In genomic region chr16:31458835-31459721, GRCh38 we compare ENCODE assay signal across 1 cellular context.
TF ChIP-seq lines count a peak whose summit lies in the region.

A gene with protein sequence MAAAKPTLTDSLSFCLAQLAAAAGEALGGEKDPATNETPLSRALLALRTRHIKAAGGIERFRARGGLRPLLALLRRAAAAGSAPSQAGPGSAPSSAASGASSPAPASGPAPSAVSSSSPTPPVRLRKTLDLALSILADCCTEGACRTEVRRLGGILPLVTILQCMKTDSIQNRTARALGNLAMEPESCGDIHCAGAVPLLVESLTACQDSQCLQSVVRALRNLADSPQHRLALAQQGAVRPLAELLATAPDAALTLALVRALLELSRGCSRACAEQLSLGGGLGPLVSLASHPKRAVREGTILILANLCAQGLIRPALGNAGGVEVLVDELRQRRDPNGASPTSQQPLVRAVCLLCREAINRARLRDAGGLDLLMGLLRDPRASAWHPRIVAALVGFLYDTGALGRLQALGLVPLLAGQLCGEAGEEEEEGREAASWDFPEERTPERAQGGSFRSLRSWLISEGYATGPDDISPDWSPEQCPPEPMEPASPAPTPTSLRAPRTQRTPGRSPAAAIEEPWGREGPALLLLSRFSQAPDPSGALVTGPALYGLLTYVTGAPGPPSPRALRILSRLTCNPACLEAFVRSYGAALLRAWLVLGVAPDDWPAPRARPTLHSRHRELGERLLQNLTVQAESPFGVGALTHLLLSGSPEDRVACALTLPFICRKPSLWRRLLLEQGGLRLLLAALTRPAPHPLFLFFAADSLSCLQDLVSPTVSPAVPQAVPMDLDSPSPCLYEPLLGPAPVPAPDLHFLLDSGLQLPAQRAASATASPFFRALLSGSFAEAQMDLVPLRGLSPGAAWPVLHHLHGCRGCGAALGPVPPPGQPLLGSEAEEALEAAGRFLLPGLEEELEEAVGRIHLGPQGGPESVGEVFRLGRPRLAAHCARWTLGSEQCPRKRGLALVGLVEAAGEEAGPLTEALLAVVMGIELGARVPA (plus strand): TSS chr16:31459501. CDS start chr16:31459525, 24 bp downstream.

TF ChIP-seq in K562, 482 proteins besides CTCF, POLR2A, EP300 and RAD21 (continued from another document and continues in another):
- TF ChIP-seq KDM4B (IDR thresholded peaks at IDR 0.05; ENCODE audit: borderline replicate concordance in 2 of 2, low read depth in 1 of 2) (0 out of 4 replicates have a peak, but pooled peaks of 1 of the 2 experiments have one; percentile 11), ZNF583 (CRISPR knock-in tag; IDR thresholded peaks at IDR 0.05) (peak; percentile 86), ZNF431 (CRISPR knock-in tag; IDR thresholded peaks at IDR 0.05) (no peak), FOXJ2 (tag; IDR thresholded peaks at IDR 0.05) (peak; percentile 48), RBM39 (optimal IDR thresholded peaks at IDR 0.05; ENCODE audit: low read depth, low read length) (no peak), USF2 (CRISPR knock-in tag; IDR thresholded peaks at IDR 0.05) (no peak), SAFB2 (IDR thresholded peaks at IDR 0.05; ENCODE audit: borderline replicate concordance, low read depth, low read length, severe bottlenecking) (no peak), FOS (IDR thresholded peaks at IDR 0.05; ENCODE audit: extremely low read depth, insufficient read length) (no peak), SNIP1 (IDR thresholded peaks at IDR 0.05; ENCODE audit: low read depth) (no peak; the same call in 1 of the 2 replicates), NFIC (IDR thresholded peaks at IDR 0.05) (peak; percentile 40; the same call in 1 of the 2 replicates), ARID2 (IDR thresholded peaks at IDR 0.05) (peak; percentile 54; the same call in 1 of the 2 replicates), ZNF121 (CRISPR knock-in tag; conservative IDR thresholded peaks at IDR 0.05) (no peak), ZKSCAN8 (CRISPR knock-in tag; IDR thresholded peaks at IDR 0.05) (no peak), RNF219 (CRISPR knock-in tag; IDR thresholded peaks at IDR 0.05) (no peak), HMG20A (CRISPR knock-in tag; conservative IDR thresholded peaks at IDR 0.05) (no peak), NELFE (IDR thresholded peaks at IDR 0.05; ENCODE audit: insufficient read depth, insufficient read length) (no peak), PHF20 (IDR thresholded peaks at IDR 0.05; ENCODE audit: partially characterized antibody) (peak; percentile 91), RFX1 (IDR thresholded peaks at IDR 0.05) (no peak), NUFIP1 (IDR thresholded peaks at IDR 0.05; ENCODE audit: partially characterized antibody) (no peak), ZNF311 (CRISPR knock-in tag; IDR thresholded peaks at IDR 0.05) (0 out of 2 replicates have a peak, but pooled peaks have one; percentile 15), MLLT1 (IDR thresholded peaks at IDR 0.05) (peak in 1 of 2 experiments; percentile 22; a peak in 1 of 4 replicates), E2F3 (CRISPR knock-in tag; IDR thresholded peaks at IDR 0.05) (peak; percentile 45; the same call in 1 of the 2 replicates), TSC22D4 (tag; IDR thresholded peaks at IDR 0.05) (no peak), RCOR1 (IDR thresholded peaks at IDR 0.05; ENCODE audit: borderline replicate concordance in 1 of 2, low read depth in 2 of 2, low read length in 2 of 2) (no peak; a peak in 1 of 4 replicates), ZNF668 (CRISPR knock-in tag; IDR thresholded peaks at IDR 0.05) (0 out of 2 replicates have a peak, but pooled peaks have one; percentile 41), CCNT2 (IDR thresholded peaks at IDR 0.05; ENCODE audit: borderline replicate concordance, extremely low read depth, insufficient read length, low read depth, low read length) (peak; percentile 61), SOX6 (IDR thresholded peaks at IDR 0.05) (peak; percentile 33; the same call in 1 of the 2 replicates), NR2C1 (IDR thresholded peaks at IDR 0.05) (no peak; the same call in 1 of the 2 replicates), NR2C1 (tag; IDR thresholded peaks at IDR 0.05) (peak; percentile 81), KDM2B (CRISPR knock-in tag; IDR thresholded peaks at IDR 0.05) (peak; percentile 88), NR2C2 (CRISPR knock-in tag; IDR thresholded peaks at IDR 0.05) (peak; percentile 43; the same call in 1 of the 2 replicates), NR2C2 (tag; IDR thresholded peaks at IDR 0.05) (peak; percentile 94), HMBOX1 (IDR thresholded peaks at IDR 0.05) (no peak), SUPT5H (IDR thresholded peaks at IDR 0.05) (peak; percentile 96), CBX8 (IDR thresholded peaks at IDR 0.05; ENCODE audit: borderline replicate concordance, extremely low read depth, low read depth, low read length, poor library complexity, severe bottlenecking) (no peak), ARID1B (IDR thresholded peaks at IDR 0.05) (0 out of 2 replicates have a peak, but pooled peaks have one; percentile 18), SNAPC5 (CRISPR knock-in tag; IDR thresholded peaks at IDR 0.05) (no peak), XRCC4 (IDR thresholded peaks at IDR 0.05; ENCODE audit: extremely low read depth, insufficient read depth, insufficient read length) (no peak), PCBP1 (IDR thresholded peaks at IDR 0.05; ENCODE audit: low read depth, low read length, poor library complexity, severe bottlenecking) (peak; percentile 26), RBM22 (IDR thresholded peaks at IDR 0.05; ENCODE audit: low read depth, low read length, poor library complexity, severe bottlenecking) (peak; percentile 75), MYC (IDR thresholded peaks at IDR 0.05; ENCODE audit: low read depth, low read length) (peak; percentile 96), MYC (CRISPR knock-in tag; IDR thresholded peaks at IDR 0.05; ENCODE audit: borderline replicate concordance, low read depth) (peak; percentile 96), CBX3 (IDR thresholded peaks at IDR 0.05; ENCODE audit: borderline replicate concordance in 1 of 2, low read length in 2 of 2) (no peak; a peak in 1 of 3 replicates)
- TF ChIP-seq, protein P1, sequence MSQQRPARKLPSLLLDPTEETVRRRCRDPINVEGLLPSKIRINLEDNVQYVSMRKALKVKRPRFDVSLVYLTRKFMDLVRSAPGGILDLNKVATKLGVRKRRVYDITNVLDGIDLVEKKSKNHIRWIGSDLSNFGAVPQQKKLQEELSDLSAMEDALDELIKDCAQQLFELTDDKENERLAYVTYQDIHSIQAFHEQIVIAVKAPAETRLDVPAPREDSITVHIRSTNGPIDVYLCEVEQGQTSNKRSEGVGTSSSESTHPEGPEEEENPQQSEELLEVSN (IDR thresholded peaks at IDR 0.05; ENCODE audit: borderline replicate concordance in 1 of 2, extremely low read depth in 1 of 2, insufficient read depth in 1 of 2, insufficient read length in 1 of 2, low read depth in 1 of 2, low read length in 1 of 2, poor library complexity in 1 of 2, severe bottlenecking in 1 of 2): peak; percentile 86 to 87
- TF ChIP-seq, protein P2, sequence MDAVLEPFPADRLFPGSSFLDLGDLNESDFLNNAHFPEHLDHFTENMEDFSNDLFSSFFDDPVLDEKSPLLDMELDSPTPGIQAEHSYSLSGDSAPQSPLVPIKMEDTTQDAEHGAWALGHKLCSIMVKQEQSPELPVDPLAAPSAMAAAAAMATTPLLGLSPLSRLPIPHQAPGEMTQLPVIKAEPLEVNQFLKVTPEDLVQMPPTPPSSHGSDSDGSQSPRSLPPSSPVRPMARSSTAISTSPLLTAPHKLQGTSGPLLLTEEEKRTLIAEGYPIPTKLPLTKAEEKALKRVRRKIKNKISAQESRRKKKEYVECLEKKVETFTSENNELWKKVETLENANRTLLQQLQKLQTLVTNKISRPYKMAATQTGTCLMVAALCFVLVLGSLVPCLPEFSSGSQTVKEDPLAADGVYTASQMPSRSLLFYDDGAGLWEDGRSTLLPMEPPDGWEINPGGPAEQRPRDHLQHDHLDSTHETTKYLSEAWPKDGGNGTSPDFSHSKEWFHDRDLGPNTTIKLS (IDR thresholded peaks at IDR 0.05; ENCODE audit: borderline replicate concordance, low read depth): peak; percentile 95
- TF ChIP-seq, protein P3, sequence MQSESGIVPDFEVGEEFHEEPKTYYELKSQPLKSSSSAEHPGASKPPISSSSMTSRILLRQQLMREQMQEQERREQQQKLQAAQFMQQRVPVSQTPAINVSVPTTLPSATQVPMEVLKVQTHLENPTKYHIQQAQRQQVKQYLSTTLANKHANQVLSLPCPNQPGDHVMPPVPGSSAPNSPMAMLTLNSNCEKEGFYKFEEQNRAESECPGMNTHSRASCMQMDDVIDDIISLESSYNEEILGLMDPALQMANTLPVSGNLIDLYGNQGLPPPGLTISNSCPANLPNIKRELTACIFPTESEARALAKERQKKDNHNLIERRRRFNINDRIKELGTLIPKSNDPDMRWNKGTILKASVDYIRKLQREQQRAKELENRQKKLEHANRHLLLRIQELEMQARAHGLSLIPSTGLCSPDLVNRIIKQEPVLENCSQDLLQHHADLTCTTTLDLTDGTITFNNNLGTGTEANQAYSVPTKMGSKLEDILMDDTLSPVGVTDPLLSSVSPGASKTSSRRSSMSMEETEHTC (IDR thresholded peaks at IDR 0.05): 0 out of 2 replicates have a peak, but pooled peaks have one; percentile 30
- TF ChIP-seq, protein P4, sequence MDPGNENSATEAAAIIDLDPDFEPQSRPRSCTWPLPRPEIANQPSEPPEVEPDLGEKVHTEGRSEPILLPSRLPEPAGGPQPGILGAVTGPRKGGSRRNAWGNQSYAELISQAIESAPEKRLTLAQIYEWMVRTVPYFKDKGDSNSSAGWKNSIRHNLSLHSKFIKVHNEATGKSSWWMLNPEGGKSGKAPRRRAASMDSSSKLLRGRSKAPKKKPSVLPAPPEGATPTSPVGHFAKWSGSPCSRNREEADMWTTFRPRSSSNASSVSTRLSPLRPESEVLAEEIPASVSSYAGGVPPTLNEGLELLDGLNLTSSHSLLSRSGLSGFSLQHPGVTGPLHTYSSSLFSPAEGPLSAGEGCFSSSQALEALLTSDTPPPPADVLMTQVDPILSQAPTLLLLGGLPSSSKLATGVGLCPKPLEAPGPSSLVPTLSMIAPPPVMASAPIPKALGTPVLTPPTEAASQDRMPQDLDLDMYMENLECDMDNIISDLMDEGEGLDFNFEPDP (CRISPR knock-in tag; IDR thresholded peaks at IDR 0.05): no peak
- TF ChIP-seq, protein P5, sequence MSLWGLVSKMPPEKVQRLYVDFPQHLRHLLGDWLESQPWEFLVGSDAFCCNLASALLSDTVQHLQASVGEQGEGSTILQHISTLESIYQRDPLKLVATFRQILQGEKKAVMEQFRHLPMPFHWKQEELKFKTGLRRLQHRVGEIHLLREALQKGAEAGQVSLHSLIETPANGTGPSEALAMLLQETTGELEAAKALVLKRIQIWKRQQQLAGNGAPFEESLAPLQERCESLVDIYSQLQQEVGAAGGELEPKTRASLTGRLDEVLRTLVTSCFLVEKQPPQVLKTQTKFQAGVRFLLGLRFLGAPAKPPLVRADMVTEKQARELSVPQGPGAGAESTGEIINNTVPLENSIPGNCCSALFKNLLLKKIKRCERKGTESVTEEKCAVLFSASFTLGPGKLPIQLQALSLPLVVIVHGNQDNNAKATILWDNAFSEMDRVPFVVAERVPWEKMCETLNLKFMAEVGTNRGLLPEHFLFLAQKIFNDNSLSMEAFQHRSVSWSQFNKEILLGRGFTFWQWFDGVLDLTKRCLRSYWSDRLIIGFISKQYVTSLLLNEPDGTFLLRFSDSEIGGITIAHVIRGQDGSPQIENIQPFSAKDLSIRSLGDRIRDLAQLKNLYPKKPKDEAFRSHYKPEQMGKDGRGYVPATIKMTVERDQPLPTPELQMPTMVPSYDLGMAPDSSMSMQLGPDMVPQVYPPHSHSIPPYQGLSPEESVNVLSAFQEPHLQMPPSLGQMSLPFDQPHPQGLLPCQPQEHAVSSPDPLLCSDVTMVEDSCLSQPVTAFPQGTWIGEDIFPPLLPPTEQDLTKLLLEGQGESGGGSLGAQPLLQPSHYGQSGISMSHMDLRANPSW (CRISPR knock-in tag; IDR thresholded peaks at IDR 0.05): no peak
